9 cellular contexts compared by ENCODE assay signal in the genomic region with DNA sequence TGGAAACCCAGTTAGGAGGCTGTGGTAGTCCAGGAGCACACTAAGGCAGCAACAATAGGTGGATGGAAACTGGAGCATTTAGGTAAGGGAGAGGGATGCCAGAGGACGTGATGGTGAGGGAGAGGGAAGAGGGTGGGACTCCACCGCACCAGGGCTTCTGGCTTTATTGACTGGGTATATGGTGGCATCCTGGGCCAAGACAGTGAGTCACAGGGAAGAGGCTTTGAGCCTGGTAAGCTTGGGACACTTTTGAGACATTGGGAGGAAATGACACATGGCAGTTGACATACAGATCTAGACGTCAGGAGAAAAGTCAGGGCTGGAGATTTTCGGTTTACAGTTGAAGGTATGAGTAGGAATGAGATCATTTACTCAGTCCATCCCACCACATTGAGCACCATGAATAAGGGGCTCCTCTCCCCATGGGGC. TPM values are rescaled to one million over a fixed set of nuclear protein-coding genes. Genes with fewer than 3 reads are reported as not detected.
DNase-seq lines count a peak whose midpoint lies in the region; ATAC-seq and TF ChIP-seq lines count a peak whose summit lies in the region.
"Had no signal": no experiment of that assay in that cellular context is flagged by ENCODE, and none has a peak within 500 bp of the region (broad histone marks: within the 10 kb centered on the region; RNA-seq: fewer than 3 reads in every experiment).

No MANE protein-coding gene starts in this region.

- in situ Hi-C loops in gastrocnemius medialis (cut with MboI; ENCODE audit: low sequenced_read_pairs in 4 of 4) = no loop called here

- H3K27ac ChIP-seq in CD8-positive, alpha-beta memory T cell (ENCODE audit: low read depth, low read length) = no peak overlapping the region
- no peak overlapping the region for H3K27ac ChIP-seq in gastrocnemius medialis

- peak overlapping the region in 4 of 7 donors; percentile 2 to 48 (median 22) for H3K4me3 Mint-ChIP-seq in CD8-positive, alpha-beta memory T cell
- H3K4me3 Mint-ChIP-seq in osteocyte (ENCODE audit: unreplicated experiment) = peak overlapping the region; percentile 50

- CTCF ChIA-PET in CD8-positive, alpha-beta memory T cell (lab: Charles Lee) = interaction anchor here (1.1 to 4.2 kb wide), 3 partner anchors 14 to 110 kb away, joined by 4 to 25 read pairs (median 8); a partner anchor contains a TSS

- no peaks in the 10 kb centered on the region for H3K27me3 Mint-ChIP-seq in CD8-positive, alpha-beta memory T cell
- no peaks in the 10 kb centered on the region for H3K27me3 Mint-ChIP-seq in osteocyte (ENCODE audit: unreplicated experiment)

- POLR2A ChIA-PET in CD8-positive, alpha-beta memory T cell (lab: Charles Lee) = no interaction called here

- H3K4me3 ChIP-seq in CD8-positive, alpha-beta memory T cell (ENCODE audit: low read length) = no peak overlapping the region
- H3K4me3 ChIP-seq in gastrocnemius medialis = no peak overlapping the region

- DNase-seq in CD8-positive, alpha-beta memory T cell = no peak
- peak; percentile 88 for DNase-seq in NCI-H460 (ENCODE audit: extremely low read depth, low read depth)
- DNase-seq in astrocyte of the hippocampus (ENCODE audit: low read depth, low spot score) = peak; percentile 63
- no peak for DNase-seq in osteocyte (ENCODE audit: extremely low spot score, unreplicated experiment)
- DNase-seq in gastrocnemius medialis = no peak
- DNase-seq in HuH-7 (ENCODE audit: low spot score) = no peak
- DNase-seq in cerebellum (ENCODE audit: low spot score) = no peak
- DNase-seq: NCI-H2107 had no signal

- peaks cover 0 to 16% (median 7%) of the 10 kb centered on the region in 3 donors for H3K36me3 Mint-ChIP-seq in CD8-positive, alpha-beta memory T cell
- H3K36me3 Mint-ChIP-seq in osteocyte (ENCODE audit: unreplicated experiment) = peaks cover 27% of the 10 kb centered on the region

- peaks cover 58 to 82% (median 64%) of the 10 kb centered on the region in 3 donors for H3K4me1 Mint-ChIP-seq in CD8-positive, alpha-beta memory T cell
- peaks cover 85% of the 10 kb centered on the region for H3K4me1 Mint-ChIP-seq in osteocyte (ENCODE audit: unreplicated experiment)

- H3K9me3 Mint-ChIP-seq in CD8-positive, alpha-beta memory T cell = no peaks in the 10 kb centered on the region
- H3K9me3 Mint-ChIP-seq in osteocyte (ENCODE audit: unreplicated experiment) = no peaks in the 10 kb centered on the region

- H3K27me3 ChIP-seq in CD8-positive, alpha-beta memory T cell (ENCODE audit: insufficient read depth, low read length, poor library complexity, severe bottlenecking) = no peaks in the 10 kb centered on the region
- H3K27me3 ChIP-seq in gastrocnemius medialis = no peaks in the 10 kb centered on the region

- TF ChIP-seq POLR2A in gastrocnemius medialis (IDR thresholded peaks at IDR 0.05) = no peak

- intact Hi-C loops in gastrocnemius medialis (cut with DNase I; ENCODE audit: low total_unique reads) = no loop called here

- no peak for ATAC-seq in gastrocnemius medialis
- no peak for ATAC-seq in HG02763 (IDR thresholded peaks at IDR 0.05; ENCODE audit: unreplicated experiment)

- no peaks in the 10 kb centered on the region for H3K36me3 ChIP-seq in CD8-positive, alpha-beta memory T cell (ENCODE audit: insufficient read depth, low read length)
- H3K36me3 ChIP-seq in gastrocnemius medialis = no peaks in the 10 kb centered on the region

- H3K9me3 ChIP-seq in CD8-positive, alpha-beta memory T cell (ENCODE audit: low read length) = no peaks in the 10 kb centered on the region
- no peaks in the 10 kb centered on the region for H3K9me3 ChIP-seq in gastrocnemius medialis

- H3K4me1 ChIP-seq in CD8-positive, alpha-beta memory T cell (ENCODE audit: insufficient read depth, low read length) = peaks cover 44% of the 10 kb centered on the region
- peaks cover 6 to 7% of the 10 kb centered on the region in 2 donors for H3K4me1 ChIP-seq in gastrocnemius medialis

- H3K27ac Mint-ChIP-seq in CD8-positive, alpha-beta memory T cell = peak overlapping the region in 5 of 8 donors; percentile 40 to 86 (median 47)
- peak overlapping the region; percentile 99 for H3K27ac Mint-ChIP-seq in osteocyte (ENCODE audit: unreplicated experiment)

- TF ChIP-seq CTCF in osteocyte (IDR thresholded peaks at IDR 0.05) (no peak), gastrocnemius medialis (IDR thresholded peaks at IDR 0.05 in 4 of 5, conservative IDR thresholded peaks at IDR 0.05 in 1 of 5) (no peak)

RNA-seq across cellular contexts. Expression of a gene that starts 14.9 kb away (rescaled TPM):
- total RNA-seq in CD8-positive, alpha-beta memory T cell = 10 to 100 TPM; 14.8 to 15.4 TPM
- polyA plus RNA-seq in CD8-positive, alpha-beta memory T cell = 32.7 TPM
- total RNA-seq in NCI-H460 (2014; rRNA removed; shearing (Covaris generic)) = 62.1 and 70.0 TPM in 2 replicates
- 13.1 and 22.2 TPM in 2 replicates for polyA plus RNA-seq in NCI-H460 (2014; cell fraction: nucleus; rRNA removed)
- total RNA-seq in osteocyte = 193 and 197 TPM in 2 replicates
- 1 to 10 TPM in 3 of 4 donors, under 1 TPM in 1; 0.82 to 4.3 (median 2.8) TPM for total RNA-seq in gastrocnemius medialis
- total RNA-seq in cerebellum = 4.2 TPM

Comparison
In these comparisons a context has a peak if more than half of its experiments do, and no peak if none do; other contexts are left out.
1. DNase-seq: peak in NCI-H460 (single experiment) and astrocyte of the hippocampus (single experiment); none in CD8-positive, alpha-beta memory T cell (0 of 5), osteocyte (single experiment), gastrocnemius medialis (0 of 2), HuH-7 (single experiment) and cerebellum (single experiment).